Comparison of ENCODE assay signal across 1 cellular context in genomic region chr9:133162802-133163558, GRCh38.
A peak's percentile ranks its signal among the peaks of the same experiment; 100 is the strongest.
TF ChIP-seq lines count a peak whose summit lies in the region.

No MANE protein-coding gene starts in this region.

TF ChIP-seq in K562, 482 proteins besides CTCF, POLR2A, EP300 and RAD21:
- TF ChIP-seq, protein P1, sequence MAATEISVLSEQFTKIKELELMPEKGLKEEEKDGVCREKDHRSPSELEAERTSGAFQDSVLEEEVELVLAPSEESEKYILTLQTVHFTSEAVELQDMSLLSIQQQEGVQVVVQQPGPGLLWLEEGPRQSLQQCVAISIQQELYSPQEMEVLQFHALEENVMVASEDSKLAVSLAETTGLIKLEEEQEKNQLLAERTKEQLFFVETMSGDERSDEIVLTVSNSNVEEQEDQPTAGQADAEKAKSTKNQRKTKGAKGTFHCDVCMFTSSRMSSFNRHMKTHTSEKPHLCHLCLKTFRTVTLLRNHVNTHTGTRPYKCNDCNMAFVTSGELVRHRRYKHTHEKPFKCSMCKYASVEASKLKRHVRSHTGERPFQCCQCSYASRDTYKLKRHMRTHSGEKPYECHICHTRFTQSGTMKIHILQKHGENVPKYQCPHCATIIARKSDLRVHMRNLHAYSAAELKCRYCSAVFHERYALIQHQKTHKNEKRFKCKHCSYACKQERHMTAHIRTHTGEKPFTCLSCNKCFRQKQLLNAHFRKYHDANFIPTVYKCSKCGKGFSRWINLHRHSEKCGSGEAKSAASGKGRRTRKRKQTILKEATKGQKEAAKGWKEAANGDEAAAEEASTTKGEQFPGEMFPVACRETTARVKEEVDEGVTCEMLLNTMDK (IDR thresholded peaks at IDR 0.05; ENCODE audit: borderline replicate concordance, insufficient read depth, low read depth, low read length, poor library complexity, severe bottlenecking), result no peak
- TF ChIP-seq, protein P2, sequence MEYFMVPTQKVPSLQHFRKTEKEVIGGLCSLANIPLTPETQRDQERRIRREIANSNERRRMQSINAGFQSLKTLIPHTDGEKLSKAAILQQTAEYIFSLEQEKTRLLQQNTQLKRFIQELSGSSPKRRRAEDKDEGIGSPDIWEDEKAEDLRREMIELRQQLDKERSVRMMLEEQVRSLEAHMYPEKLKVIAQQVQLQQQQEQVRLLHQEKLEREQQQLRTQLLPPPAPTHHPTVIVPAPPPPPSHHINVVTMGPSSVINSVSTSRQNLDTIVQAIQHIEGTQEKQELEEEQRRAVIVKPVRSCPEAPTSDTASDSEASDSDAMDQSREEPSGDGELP (CRISPR knock-in tag; IDR thresholded peaks at IDR 0.05; ENCODE audit: borderline replicate concordance), result peak; percentile 56; the same call in 1 of the 2 replicates
- TF ChIP-seq IRF2 (CRISPR knock-in tag; IDR thresholded peaks at IDR 0.05) (no peak), FOXP1 (CRISPR knock-in tag; IDR thresholded peaks at IDR 0.05) (peak; percentile 4; the same call in 1 of the 2 replicates), CREB3 (tag; conservative IDR thresholded peaks at IDR 0.05; ENCODE audit: low read depth) (no peak), STAG1 (CRISPR knock-in tag; IDR thresholded peaks at IDR 0.05; ENCODE audit: borderline replicate concordance) (0 out of 2 replicates have a peak, but pooled peaks have one; percentile 11), ZNF224 (CRISPR knock-in tag; IDR thresholded peaks at IDR 0.05) (no peak), TAF1 (IDR thresholded peaks at IDR 0.05; ENCODE audit: control insufficient read depth, extremely low read depth, insufficient read depth, low read length, severe bottlenecking) (no peak), NBN (IDR thresholded peaks at IDR 0.05; ENCODE audit: low read depth) (no peak), MLLT1 (IDR thresholded peaks at IDR 0.05) (0 out of 4 replicates have a peak, but pooled peaks of 1 of the 2 experiments have one; percentile 10), ZNF431 (CRISPR knock-in tag; IDR thresholded peaks at IDR 0.05) (peak; percentile 26; the same call in 1 of the 2 replicates), ESRRB (CRISPR knock-in tag; IDR thresholded peaks at IDR 0.05; ENCODE audit: borderline replicate concordance) (no peak), ARID2 (IDR thresholded peaks at IDR 0.05) (no peak), RBBP5 (IDR thresholded peaks at IDR 0.05; ENCODE audit: borderline replicate concordance, insufficient read depth, low read length, poor library complexity, severe bottlenecking) (peak; percentile 38), GTF2A2 (tag; IDR thresholded peaks at IDR 0.05) (no peak), ZNF146 (CRISPR knock-in tag; IDR thresholded peaks at IDR 0.05; ENCODE audit: unreplicated experiment) (no peak), ZNF274 (IDR thresholded peaks at IDR 0.05; ENCODE audit: borderline replicate concordance, low read depth, low read length) (no peak), NR4A1 (CRISPR knock-in tag; IDR thresholded peaks at IDR 0.05) (no peak), NR4A1 (tag; IDR thresholded peaks at IDR 0.05) (no peak), MAX (CRISPR knock-in tag; IDR thresholded peaks at IDR 0.05) (peak; percentile 37), SNRNP70 (optimal IDR thresholded peaks at IDR 0.05; ENCODE audit: low read depth, low read length) (no peak), DMBX1 (CRISPR knock-in tag; IDR thresholded peaks at IDR 0.05; ENCODE audit: borderline replicate concordance) (no peak), ATF4 (CRISPR knock-in tag; IDR thresholded peaks at IDR 0.05) (no peak), POU5F1 (IDR thresholded peaks at IDR 0.05; ENCODE audit: borderline replicate concordance, low read depth, low read length, partially characterized antibody) (no peak), E2F6 (IDR thresholded peaks at IDR 0.05; ENCODE audit: borderline replicate concordance in 1 of 2, extremely low read depth in 1 of 2, insufficient read depth in 1 of 2, insufficient read length in 1 of 2, low read depth in 1 of 2, low read length in 1 of 2, poor library complexity in 1 of 2, severe bottlenecking in 1 of 2) (peak; percentile 36 to 49), RFX7 (CRISPR knock-in tag; IDR thresholded peaks at IDR 0.05) (no peak), ZNF512 (tag; IDR thresholded peaks at IDR 0.05) (no peak), ZNF124 (CRISPR knock-in tag; IDR thresholded peaks at IDR 0.05) (0 out of 2 replicates have a peak, but pooled peaks have one; percentile 51), TBP (optimal IDR thresholded peaks at IDR 0.05; ENCODE audit: low read depth, low read length) (no peak), HNRNPK (IDR thresholded peaks at IDR 0.05; ENCODE audit: low read depth, low read length, poor library complexity, severe bottlenecking) (no peak), EWSR1 (IDR thresholded peaks at IDR 0.05; ENCODE audit: borderline replicate concordance, low read depth, partially characterized antibody) (no peak), ADNP (tag; IDR thresholded peaks at IDR 0.05) (no peak)
- TF ChIP-seq, protein P3, sequence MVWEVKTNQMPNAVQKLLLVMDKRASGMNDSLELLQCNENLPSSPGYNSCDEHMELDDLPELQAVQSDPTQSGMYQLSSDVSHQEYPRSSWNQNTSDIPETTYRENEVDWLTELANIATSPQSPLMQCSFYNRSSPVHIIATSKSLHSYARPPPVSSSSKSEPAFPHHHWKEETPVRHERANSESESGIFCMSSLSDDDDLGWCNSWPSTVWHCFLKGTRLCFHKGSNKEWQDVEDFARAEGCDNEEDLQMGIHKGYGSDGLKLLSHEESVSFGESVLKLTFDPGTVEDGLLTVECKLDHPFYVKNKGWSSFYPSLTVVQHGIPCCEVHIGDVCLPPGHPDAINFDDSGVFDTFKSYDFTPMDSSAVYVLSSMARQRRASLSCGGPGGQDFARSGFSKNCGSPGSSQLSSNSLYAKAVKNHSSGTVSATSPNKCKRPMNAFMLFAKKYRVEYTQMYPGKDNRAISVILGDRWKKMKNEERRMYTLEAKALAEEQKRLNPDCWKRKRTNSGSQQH (CRISPR knock-in tag; IDR thresholded peaks at IDR 0.05), result no peak
- TF ChIP-seq, protein P4, sequence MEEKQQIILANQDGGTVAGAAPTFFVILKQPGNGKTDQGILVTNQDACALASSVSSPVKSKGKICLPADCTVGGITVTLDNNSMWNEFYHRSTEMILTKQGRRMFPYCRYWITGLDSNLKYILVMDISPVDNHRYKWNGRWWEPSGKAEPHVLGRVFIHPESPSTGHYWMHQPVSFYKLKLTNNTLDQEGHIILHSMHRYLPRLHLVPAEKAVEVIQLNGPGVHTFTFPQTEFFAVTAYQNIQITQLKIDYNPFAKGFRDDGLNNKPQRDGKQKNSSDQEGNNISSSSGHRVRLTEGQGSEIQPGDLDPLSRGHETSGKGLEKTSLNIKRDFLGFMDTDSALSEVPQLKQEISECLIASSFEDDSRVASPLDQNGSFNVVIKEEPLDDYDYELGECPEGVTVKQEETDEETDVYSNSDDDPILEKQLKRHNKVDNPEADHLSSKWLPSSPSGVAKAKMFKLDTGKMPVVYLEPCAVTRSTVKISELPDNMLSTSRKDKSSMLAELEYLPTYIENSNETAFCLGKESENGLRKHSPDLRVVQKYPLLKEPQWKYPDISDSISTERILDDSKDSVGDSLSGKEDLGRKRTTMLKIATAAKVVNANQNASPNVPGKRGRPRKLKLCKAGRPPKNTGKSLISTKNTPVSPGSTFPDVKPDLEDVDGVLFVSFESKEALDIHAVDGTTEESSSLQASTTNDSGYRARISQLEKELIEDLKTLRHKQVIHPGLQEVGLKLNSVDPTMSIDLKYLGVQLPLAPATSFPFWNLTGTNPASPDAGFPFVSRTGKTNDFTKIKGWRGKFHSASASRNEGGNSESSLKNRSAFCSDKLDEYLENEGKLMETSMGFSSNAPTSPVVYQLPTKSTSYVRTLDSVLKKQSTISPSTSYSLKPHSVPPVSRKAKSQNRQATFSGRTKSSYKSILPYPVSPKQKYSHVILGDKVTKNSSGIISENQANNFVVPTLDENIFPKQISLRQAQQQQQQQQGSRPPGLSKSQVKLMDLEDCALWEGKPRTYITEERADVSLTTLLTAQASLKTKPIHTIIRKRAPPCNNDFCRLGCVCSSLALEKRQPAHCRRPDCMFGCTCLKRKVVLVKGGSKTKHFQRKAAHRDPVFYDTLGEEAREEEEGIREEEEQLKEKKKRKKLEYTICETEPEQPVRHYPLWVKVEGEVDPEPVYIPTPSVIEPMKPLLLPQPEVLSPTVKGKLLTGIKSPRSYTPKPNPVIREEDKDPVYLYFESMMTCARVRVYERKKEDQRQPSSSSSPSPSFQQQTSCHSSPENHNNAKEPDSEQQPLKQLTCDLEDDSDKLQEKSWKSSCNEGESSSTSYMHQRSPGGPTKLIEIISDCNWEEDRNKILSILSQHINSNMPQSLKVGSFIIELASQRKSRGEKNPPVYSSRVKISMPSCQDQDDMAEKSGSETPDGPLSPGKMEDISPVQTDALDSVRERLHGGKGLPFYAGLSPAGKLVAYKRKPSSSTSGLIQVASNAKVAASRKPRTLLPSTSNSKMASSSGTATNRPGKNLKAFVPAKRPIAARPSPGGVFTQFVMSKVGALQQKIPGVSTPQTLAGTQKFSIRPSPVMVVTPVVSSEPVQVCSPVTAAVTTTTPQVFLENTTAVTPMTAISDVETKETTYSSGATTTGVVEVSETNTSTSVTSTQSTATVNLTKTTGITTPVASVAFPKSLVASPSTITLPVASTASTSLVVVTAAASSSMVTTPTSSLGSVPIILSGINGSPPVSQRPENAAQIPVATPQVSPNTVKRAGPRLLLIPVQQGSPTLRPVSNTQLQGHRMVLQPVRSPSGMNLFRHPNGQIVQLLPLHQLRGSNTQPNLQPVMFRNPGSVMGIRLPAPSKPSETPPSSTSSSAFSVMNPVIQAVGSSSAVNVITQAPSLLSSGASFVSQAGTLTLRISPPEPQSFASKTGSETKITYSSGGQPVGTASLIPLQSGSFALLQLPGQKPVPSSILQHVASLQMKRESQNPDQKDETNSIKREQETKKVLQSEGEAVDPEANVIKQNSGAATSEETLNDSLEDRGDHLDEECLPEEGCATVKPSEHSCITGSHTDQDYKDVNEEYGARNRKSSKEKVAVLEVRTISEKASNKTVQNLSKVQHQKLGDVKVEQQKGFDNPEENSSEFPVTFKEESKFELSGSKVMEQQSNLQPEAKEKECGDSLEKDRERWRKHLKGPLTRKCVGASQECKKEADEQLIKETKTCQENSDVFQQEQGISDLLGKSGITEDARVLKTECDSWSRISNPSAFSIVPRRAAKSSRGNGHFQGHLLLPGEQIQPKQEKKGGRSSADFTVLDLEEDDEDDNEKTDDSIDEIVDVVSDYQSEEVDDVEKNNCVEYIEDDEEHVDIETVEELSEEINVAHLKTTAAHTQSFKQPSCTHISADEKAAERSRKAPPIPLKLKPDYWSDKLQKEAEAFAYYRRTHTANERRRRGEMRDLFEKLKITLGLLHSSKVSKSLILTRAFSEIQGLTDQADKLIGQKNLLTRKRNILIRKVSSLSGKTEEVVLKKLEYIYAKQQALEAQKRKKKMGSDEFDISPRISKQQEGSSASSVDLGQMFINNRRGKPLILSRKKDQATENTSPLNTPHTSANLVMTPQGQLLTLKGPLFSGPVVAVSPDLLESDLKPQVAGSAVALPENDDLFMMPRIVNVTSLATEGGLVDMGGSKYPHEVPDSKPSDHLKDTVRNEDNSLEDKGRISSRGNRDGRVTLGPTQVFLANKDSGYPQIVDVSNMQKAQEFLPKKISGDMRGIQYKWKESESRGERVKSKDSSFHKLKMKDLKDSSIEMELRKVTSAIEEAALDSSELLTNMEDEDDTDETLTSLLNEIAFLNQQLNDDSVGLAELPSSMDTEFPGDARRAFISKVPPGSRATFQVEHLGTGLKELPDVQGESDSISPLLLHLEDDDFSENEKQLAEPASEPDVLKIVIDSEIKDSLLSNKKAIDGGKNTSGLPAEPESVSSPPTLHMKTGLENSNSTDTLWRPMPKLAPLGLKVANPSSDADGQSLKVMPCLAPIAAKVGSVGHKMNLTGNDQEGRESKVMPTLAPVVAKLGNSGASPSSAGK (IDR thresholded peaks at IDR 0.05), result peak; percentile 66
